1 cellular context compared by ENCODE assay signal in the genomic region with DNA sequence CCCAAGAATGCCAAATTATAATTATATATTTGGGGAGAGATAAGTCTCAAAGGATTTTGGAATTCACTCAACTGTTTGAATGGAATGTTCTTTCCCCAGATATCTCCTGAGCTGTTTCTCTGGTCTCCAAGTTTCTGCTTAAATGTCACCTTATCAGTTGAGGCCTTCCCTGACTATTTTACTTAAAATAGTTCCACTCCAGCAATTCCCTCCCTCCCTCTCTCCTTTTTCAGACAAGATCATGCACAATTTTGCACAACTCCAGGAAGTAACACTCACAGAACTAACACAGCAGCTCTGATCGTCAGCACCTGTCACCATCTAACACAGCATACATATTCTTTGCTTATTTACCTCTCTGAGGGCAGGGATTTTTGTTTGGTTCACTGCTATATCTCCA.
TF ChIP-seq lines count a peak whose summit lies in the region.

No MANE protein-coding gene starts in this region.

TF ChIP-seq in GM12878, 131 proteins besides CTCF, POLR2A, EP300 and RAD21:
- TF ChIP-seq, protein P1, sequence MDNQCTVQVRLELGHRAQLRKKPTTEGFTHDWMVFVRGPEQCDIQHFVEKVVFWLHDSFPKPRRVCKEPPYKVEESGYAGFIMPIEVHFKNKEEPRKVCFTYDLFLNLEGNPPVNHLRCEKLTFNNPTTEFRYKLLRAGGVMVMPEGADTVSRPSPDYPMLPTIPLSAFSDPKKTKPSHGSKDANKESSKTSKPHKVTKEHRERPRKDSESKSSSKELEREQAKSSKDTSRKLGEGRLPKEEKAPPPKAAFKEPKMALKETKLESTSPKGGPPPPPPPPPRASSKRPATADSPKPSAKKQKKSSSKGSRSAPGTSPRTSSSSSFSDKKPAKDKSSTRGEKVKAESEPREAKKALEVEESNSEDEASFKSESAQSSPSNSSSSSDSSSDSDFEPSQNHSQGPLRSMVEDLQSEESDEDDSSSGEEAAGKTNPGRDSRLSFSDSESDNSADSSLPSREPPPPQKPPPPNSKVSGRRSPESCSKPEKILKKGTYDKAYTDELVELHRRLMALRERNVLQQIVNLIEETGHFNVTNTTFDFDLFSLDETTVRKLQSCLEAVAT (IDR thresholded peaks at IDR 0.05): 0 out of 2 replicates have a peak, but pooled peaks have one; percentile 26
- peak in 1 of 2 experiments; percentile 31; a peak in 1 of 4 replicates for TF ChIP-seq IKZF2 (IDR thresholded peaks at IDR 0.05)
- TF ChIP-seq, protein P2, sequence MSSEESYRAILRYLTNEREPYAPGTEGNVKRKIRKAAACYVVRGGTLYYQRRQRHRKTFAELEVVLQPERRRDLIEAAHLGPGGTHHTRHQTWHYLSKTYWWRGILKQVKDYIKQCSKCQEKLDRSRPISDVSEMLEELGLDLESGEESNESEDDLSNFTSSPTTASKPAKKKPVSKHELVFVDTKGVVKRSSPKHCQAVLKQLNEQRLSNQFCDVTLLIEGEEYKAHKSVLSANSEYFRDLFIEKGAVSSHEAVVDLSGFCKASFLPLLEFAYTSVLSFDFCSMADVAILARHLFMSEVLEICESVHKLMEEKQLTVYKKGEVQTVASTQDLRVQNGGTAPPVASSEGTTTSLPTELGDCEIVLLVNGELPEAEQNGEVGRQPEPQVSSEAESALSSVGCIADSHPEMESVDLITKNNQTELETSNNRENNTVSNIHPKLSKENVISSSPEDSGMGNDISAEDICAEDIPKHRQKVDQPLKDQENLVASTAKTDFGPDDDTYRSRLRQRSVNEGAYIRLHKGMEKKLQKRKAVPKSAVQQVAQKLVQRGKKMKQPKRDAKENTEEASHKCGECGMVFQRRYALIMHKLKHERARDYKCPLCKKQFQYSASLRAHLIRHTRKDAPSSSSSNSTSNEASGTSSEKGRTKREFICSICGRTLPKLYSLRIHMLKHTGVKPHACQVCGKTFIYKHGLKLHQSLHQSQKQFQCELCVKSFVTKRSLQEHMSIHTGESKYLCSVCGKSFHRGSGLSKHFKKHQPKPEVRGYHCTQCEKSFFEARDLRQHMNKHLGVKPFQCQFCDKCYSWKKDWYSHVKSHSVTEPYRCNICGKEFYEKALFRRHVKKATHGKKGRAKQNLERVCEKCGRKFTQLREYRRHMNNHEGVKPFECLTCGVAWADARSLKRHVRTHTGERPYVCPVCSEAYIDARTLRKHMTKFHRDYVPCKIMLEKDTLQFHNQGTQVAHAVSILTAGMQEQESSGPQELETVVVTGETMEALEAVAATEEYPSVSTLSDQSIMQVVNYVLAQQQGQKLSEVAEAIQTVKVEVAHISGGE (CRISPR knock-in tag; IDR thresholded peaks at IDR 0.05): no peak
